8 cellular contexts compared by ENCODE assay signal in genomic region chr10:109978481-109978880, GRCh38. TPM values are rescaled to one million over a fixed set of nuclear protein-coding genes. Genes with fewer than 3 reads are reported as not detected.
DNase-seq lines count a peak whose midpoint lies in the region; ATAC-seq and TF ChIP-seq lines count a peak whose summit lies in the region.

No MANE protein-coding gene starts in this region.

- peaks cover 2% of the 10 kb centered on the region for H3K27me3 Mint-ChIP-seq in neural progenitor cell (ENCODE audit: insufficient read depth, low read depth)

- H3K9me3 ChIP-seq in Loucy (ENCODE audit: insufficient read depth, low read depth, low read length) (no peaks in the 10 kb centered on the region), esophagus muscularis mucosa (no peaks in the 10 kb centered on the region), neural progenitor cell (ENCODE audit: low read depth) (no peaks in the 10 kb centered on the region), tibial artery (no peaks in the 10 kb centered on the region)

- no peaks in the 10 kb centered on the region for H3K9me2 ChIP-seq in Loucy (replicated peaks; ENCODE audit: low read depth, low read length)

- no peak for TF ChIP-seq EP300 in esophagus muscularis mucosa (IDR thresholded peaks at IDR 0.05)

- DNase-seq in GM03348 (ENCODE audit: low spot score), result peak; percentile 36
- peak; percentile 33 to 36 for DNase-seq in activated CD8-positive, alpha-beta memory T cell treated with anti-CD3 and anti-CD28 coated beads for 4 hours (ENCODE audit: low read depth in 2 of 2)
- no peak for DNase-seq in esophagus muscularis mucosa (ENCODE audit: extremely low spot score)
- peak; percentile 41 for DNase-seq in neural progenitor cell (ENCODE audit: low spot score)
- DNase-seq in tibial artery, result peak in 1 of 2 donors; percentile 58

- H3K79me2 ChIP-seq in Loucy (ENCODE audit: insufficient read depth, low read length) (no peaks in the 10 kb centered on the region), neural progenitor cell (ENCODE audit: low read depth) (no peaks in the 10 kb centered on the region)

- H3K27ac Mint-ChIP-seq in neural progenitor cell, result no peak overlapping the region

- H3K36me3 Mint-ChIP-seq in neural progenitor cell, result no peaks in the 10 kb centered on the region

- no peaks in the 10 kb centered on the region for H4K20me1 ChIP-seq in Loucy (ENCODE audit: insufficient read depth, low read length, poor library complexity, severe bottlenecking)
- no peaks in the 10 kb centered on the region for H4K20me1 ChIP-seq in neural progenitor cell (ENCODE audit: low read depth)

- H3K9me3 Mint-ChIP-seq in neural progenitor cell, result no peaks in the 10 kb centered on the region

- intact Hi-C loops in esophagus muscularis mucosa (cut with DNase I), result no loop called here
- intact Hi-C loops in tibial artery (cut with DNase I; ENCODE audit: low total_unique reads), result no loop called here

- H3K27ac ChIP-seq in esophagus muscularis mucosa (replicated peaks in 1 of 4) (peak overlapping the region in 1 of 4 donors; percentile 45), neural progenitor cell (no peak overlapping the region), tibial artery (peak overlapping the region; percentile 72 to 77)

- TF ChIP-seq POLR2A in esophagus muscularis mucosa (IDR thresholded peaks at IDR 0.05; ENCODE audit: low read depth), result no peak

- no peak overlapping the region for H3K9ac ChIP-seq in Loucy (ENCODE audit: low read depth, low read length, poor library complexity, severe bottlenecking)
- no peak overlapping the region for H3K9ac ChIP-seq in neural progenitor cell

- H2AFZ ChIP-seq in Loucy (ENCODE audit: low read length) (no peak overlapping the region), neural progenitor cell (replicated peaks) (peak overlapping the region; percentile 32)

- H3K4me1 Mint-ChIP-seq in neural progenitor cell, result peaks cover 47% of the 10 kb centered on the region

- H3K4me2 ChIP-seq in Loucy (ENCODE audit: low read depth, low read length, poor library complexity, severe bottlenecking) (no peak overlapping the region), neural progenitor cell (no peak overlapping the region)

- WGBS in esophagus muscularis mucosa, result 72% methylated on average over 6 of the region's 6 CpGs

- H3K4me1 ChIP-seq in Loucy (ENCODE audit: insufficient read depth, low read length, poor library complexity, severe bottlenecking), result no peaks in the 10 kb centered on the region
- peaks cover 0 to 21% (median 13%) of the 10 kb centered on the region in 4 donors for H3K4me1 ChIP-seq in esophagus muscularis mucosa
- H3K4me1 ChIP-seq in neural progenitor cell, result peaks cover 7% of the 10 kb centered on the region
- peaks cover 3 to 51% (median 22%) of the 10 kb centered on the region in 4 donors for H3K4me1 ChIP-seq in tibial artery

- peak; percentile 96 for TF ChIP-seq CTCF in Loucy (conservative IDR thresholded peaks at IDR 0.05; ENCODE audit: low read length)
- peak; percentile 37 to 63 (median 45) for TF ChIP-seq CTCF in esophagus muscularis mucosa (IDR thresholded peaks at IDR 0.05)
- TF ChIP-seq CTCF in neural progenitor cell (IDR thresholded peaks at IDR 0.05), result peak; percentile 95
- peak; percentile 45 to 48 for TF ChIP-seq CTCF in tibial artery (IDR thresholded peaks at IDR 0.05)

- H3K4me3 ChIP-seq in Loucy (ENCODE audit: low read length, poor library complexity, severe bottlenecking) (no peak overlapping the region), esophagus muscularis mucosa (no peak overlapping the region), neural progenitor cell (no peak overlapping the region), tibial artery (no peak overlapping the region)

- H3K27me3 ChIP-seq in Loucy (ENCODE audit: insufficient read depth, low read length, poor library complexity, severe bottlenecking), result no peaks in the 10 kb centered on the region
- H3K27me3 ChIP-seq in esophagus muscularis mucosa, result no peaks in the 10 kb centered on the region
- no peaks in the 10 kb centered on the region for H3K27me3 ChIP-seq in neural progenitor cell
- no peaks in the 10 kb centered on the region for H3K27me3 ChIP-seq in tibial artery

- no peak overlapping the region for H3K4me3 Mint-ChIP-seq in neural progenitor cell

- H3K36me3 ChIP-seq in Loucy (ENCODE audit: insufficient read depth, low read length), result no peaks in the 10 kb centered on the region
- H3K36me3 ChIP-seq in esophagus muscularis mucosa, result no peaks in the 10 kb centered on the region
- H3K36me3 ChIP-seq in neural progenitor cell, result no peaks in the 10 kb centered on the region
- no peaks in the 10 kb centered on the region for H3K36me3 ChIP-seq in tibial artery

- ATAC-seq in GM21737 (IDR thresholded peaks at IDR 0.05; ENCODE audit: unreplicated experiment) (no peak), HG02973 (IDR thresholded peaks at IDR 0.05; ENCODE audit: unreplicated experiment) (no peak)

- H3F3A ChIP-seq in Loucy (ENCODE audit: low read depth), result no peaks in the 10 kb centered on the region
- peaks cover 7% of the 10 kb centered on the region for H3F3A ChIP-seq in neural progenitor cell (ENCODE audit: low read depth)

RNA-seq across cellular contexts. Expression of gene ADD3, which starts 29.3 kb away (rescaled TPM):
- total RNA-seq in esophagus muscularis mucosa (100 to 1,000 TPM in 2 of 4 donors, 10 to 100 TPM in 2; 60.1 to 228 (median 99.2) TPM), neural progenitor cell (ENCODE audit: low replicate concordance) (202 and 345 TPM in 2 replicates)

RNA-seq across cellular contexts. Expression of gene XPNPEP1, which starts 55.2 kb away (rescaled TPM):
- 10 to 100 TPM; 43.2 to 61.9 (median 48.8) TPM for total RNA-seq in esophagus muscularis mucosa
- 94.8 and 113 TPM in 2 replicates for total RNA-seq in neural progenitor cell (ENCODE audit: low replicate concordance)

Comparison
In these comparisons a context has a peak if more than half of its experiments do, and no peak if none do; other contexts are left out.
1. CTCF ChIP-seq: peak in every context shown above with its lines; median percentile 96 in Loucy; 95 in neural progenitor cell; 46 in tibial artery; 45 in esophagus muscularis mucosa.